In the genomic region with DNA sequence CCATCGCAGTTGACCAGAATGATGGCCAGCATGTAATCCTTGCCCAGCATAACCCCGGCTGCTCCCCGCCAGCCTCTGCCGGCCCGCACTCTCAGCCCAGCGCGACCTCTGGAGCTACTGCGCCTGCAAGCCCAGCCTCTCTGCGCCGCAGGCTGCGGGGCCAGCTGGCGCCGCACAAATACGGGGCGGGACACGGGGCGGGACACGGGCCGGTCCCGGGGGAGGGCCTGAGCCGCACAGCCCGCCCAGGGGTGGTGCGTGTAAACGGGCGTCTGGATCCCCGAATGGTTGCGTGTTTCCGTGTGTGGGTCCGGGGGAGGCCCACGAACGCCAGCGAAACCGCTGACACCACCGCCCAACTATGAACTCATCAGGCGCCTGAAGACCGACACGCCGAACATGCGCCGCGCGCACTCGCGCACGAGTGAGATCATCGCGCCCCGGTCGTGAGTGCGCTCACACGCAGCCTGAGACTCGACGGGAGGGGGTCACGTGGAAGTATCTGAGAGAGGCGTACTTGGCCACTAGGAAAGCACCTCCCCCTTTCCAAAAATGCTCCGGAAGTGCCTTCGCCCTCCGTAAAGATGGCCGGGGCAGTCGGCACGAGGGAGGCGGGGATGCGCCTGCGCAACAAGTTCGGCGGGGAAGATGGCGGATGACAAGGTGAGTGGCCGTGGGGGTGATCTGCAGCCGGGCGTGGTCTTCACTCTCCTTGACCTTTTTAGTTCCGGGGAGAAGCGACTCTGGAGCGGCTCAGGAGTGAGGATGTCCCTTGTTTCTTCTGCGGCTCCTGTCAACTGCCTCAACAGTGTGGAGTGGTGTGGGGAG, we compare ENCODE assay signal across 1 cellular context.
TF ChIP-seq lines count a peak whose summit lies in the region.

A gene with protein sequence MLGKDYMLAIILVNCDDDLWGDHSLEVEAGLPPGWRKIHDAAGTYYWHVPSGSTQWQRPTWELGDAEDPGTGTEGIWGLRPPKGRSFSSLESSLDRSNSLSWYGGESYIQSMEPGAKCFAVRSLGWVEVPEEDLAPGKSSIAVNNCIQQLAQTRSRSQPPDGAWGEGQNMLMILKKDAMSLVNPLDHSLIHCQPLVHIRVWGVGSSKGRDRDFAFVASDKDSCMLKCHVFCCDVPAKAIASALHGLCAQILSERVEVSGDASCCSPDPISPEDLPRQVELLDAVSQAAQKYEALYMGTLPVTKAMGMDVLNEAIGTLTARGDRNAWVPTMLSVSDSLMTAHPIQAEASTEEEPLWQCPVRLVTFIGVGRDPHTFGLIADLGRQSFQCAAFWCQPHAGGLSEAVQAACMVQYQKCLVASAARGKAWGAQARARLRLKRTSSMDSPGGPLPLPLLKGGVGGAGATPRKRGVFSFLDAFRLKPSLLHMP (minus strand): TSS at position 403 of the 828 bp plus-strand sequence. CDS start 353 bp downstream, at position 50.
A gene with protein sequence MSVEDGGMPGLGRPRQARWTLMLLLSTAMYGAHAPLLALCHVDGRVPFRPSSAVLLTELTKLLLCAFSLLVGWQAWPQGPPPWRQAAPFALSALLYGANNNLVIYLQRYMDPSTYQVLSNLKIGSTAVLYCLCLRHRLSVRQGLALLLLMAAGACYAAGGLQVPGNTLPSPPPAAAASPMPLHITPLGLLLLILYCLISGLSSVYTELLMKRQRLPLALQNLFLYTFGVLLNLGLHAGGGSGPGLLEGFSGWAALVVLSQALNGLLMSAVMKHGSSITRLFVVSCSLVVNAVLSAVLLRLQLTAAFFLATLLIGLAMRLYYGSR (plus strand): TSS at position 633 of the 828 bp plus-strand sequence. CDS start 2,342 bp downstream, outside the sequence.

TF ChIP-seq in HEK293, 187 proteins besides CTCF, POLR2A, EP300 and RAD21 (continued from another document and continues in another):
- TF ChIP-seq ZSCAN23 (tag by site-specific recombination; IDR thresholded peaks at IDR 0.05) (no peak), ZNF2 (tag by site-specific recombination; IDR thresholded peaks at IDR 0.05) (peak; percentile 85), ZNF416 (tag by site-specific recombination; IDR thresholded peaks at IDR 0.05) (no peak), KLF7 (tag by site-specific recombination; IDR thresholded peaks at IDR 0.05; ENCODE audit: borderline replicate concordance) (peak; percentile 24), ZNF138 (tag by site-specific recombination; IDR thresholded peaks at IDR 0.05; ENCODE audit: borderline replicate concordance) (no peak), ZBTB1 (tag by site-specific recombination; IDR thresholded peaks at IDR 0.05) (peak; percentile 84; the same call in 1 of the 2 replicates), ZNF626 (tag by site-specific recombination; IDR thresholded peaks at IDR 0.05) (no peak), ZNF335 (tag by site-specific recombination; conservative IDR thresholded peaks at IDR 0.05) (peak; percentile 97), ZNF184 (tag by site-specific recombination; IDR thresholded peaks at IDR 0.05) (0 out of 2 replicates have a peak, but pooled peaks have one; percentile 7), GLIS1 (tag by site-specific recombination; IDR thresholded peaks at IDR 0.05) (peak; percentile 89), ZSCAN16 (tag by site-specific recombination; IDR thresholded peaks at IDR 0.05) (0 out of 2 replicates have a peak, but pooled peaks have one; percentile 12), ZNF155 (tag by site-specific recombination; IDR thresholded peaks at IDR 0.05) (no peak), YY1 (tag by site-specific recombination; IDR thresholded peaks at IDR 0.05) (peak; percentile 97), ZNF433 (tag by site-specific recombination; IDR thresholded peaks at IDR 0.05; ENCODE audit: low read depth) (no peak), ZNF248 (tag by site-specific recombination; IDR thresholded peaks at IDR 0.05) (no peak), ZSCAN30 (tag by site-specific recombination; IDR thresholded peaks at IDR 0.05) (peak; percentile 90), WT1 (tag by site-specific recombination; IDR thresholded peaks at IDR 0.05) (peak; percentile 58), ZNF747 (tag by site-specific recombination; IDR thresholded peaks at IDR 0.05) (no peak), ZNF19 (tag by site-specific recombination; IDR thresholded peaks at IDR 0.05; ENCODE audit: low read depth) (no peak), HOXC10 (CRISPR knock-in tag; IDR thresholded peaks at IDR 0.05) (no peak), ZNF169 (tag by site-specific recombination; IDR thresholded peaks at IDR 0.05) (no peak), ZXDB (tag by site-specific recombination; IDR thresholded peaks at IDR 0.05) (peak; percentile 94), SP2 (tag by site-specific recombination; IDR thresholded peaks at IDR 0.05) (peak; percentile 94), ZNF830 (tag by site-specific recombination; IDR thresholded peaks at IDR 0.05; ENCODE audit: low read depth) (no peak), ZNF221 (tag by site-specific recombination; IDR thresholded peaks at IDR 0.05; ENCODE audit: borderline replicate concordance) (no peak), ZNF302 (tag by site-specific recombination; IDR thresholded peaks at IDR 0.05; ENCODE audit: low read depth) (no peak), ZNF426 (tag by site-specific recombination; IDR thresholded peaks at IDR 0.05) (no peak)
- TF ChIP-seq, protein P1, sequence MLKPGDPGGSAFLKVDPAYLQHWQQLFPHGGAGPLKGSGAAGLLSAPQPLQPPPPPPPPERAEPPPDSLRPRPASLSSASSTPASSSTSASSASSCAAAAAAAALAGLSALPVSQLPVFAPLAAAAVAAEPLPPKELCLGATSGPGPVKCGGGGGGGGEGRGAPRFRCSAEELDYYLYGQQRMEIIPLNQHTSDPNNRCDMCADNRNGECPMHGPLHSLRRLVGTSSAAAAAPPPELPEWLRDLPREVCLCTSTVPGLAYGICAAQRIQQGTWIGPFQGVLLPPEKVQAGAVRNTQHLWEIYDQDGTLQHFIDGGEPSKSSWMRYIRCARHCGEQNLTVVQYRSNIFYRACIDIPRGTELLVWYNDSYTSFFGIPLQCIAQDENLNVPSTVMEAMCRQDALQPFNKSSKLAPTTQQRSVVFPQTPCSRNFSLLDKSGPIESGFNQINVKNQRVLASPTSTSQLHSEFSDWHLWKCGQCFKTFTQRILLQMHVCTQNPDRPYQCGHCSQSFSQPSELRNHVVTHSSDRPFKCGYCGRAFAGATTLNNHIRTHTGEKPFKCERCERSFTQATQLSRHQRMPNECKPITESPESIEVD (tag by site-specific recombination; IDR thresholded peaks at IDR 0.05) = no peak
- TF ChIP-seq, protein P2, sequence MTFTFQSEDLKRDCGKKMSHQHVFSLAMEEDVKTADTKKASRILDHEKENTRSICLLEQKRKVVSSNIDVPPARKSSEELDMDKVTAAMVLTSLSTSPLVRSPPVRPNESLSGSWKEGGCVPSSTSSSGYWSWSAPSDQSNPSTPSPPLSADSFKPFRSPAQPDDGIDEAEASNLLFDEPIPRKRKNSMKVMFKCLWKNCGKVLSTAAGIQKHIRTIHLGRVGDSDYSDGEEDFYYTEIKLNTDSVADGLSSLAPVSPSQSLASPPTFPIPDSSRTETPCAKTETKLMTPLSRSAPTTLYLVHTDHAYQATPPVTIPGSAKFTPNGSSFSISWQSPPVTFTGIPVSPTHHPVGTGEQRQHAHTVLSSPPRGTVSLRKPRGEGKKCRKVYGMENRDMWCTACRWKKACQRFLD (tag by site-specific recombination; IDR thresholded peaks at IDR 0.05) = no peak
- TF ChIP-seq, protein P3, sequence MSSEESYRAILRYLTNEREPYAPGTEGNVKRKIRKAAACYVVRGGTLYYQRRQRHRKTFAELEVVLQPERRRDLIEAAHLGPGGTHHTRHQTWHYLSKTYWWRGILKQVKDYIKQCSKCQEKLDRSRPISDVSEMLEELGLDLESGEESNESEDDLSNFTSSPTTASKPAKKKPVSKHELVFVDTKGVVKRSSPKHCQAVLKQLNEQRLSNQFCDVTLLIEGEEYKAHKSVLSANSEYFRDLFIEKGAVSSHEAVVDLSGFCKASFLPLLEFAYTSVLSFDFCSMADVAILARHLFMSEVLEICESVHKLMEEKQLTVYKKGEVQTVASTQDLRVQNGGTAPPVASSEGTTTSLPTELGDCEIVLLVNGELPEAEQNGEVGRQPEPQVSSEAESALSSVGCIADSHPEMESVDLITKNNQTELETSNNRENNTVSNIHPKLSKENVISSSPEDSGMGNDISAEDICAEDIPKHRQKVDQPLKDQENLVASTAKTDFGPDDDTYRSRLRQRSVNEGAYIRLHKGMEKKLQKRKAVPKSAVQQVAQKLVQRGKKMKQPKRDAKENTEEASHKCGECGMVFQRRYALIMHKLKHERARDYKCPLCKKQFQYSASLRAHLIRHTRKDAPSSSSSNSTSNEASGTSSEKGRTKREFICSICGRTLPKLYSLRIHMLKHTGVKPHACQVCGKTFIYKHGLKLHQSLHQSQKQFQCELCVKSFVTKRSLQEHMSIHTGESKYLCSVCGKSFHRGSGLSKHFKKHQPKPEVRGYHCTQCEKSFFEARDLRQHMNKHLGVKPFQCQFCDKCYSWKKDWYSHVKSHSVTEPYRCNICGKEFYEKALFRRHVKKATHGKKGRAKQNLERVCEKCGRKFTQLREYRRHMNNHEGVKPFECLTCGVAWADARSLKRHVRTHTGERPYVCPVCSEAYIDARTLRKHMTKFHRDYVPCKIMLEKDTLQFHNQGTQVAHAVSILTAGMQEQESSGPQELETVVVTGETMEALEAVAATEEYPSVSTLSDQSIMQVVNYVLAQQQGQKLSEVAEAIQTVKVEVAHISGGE (tag by site-specific recombination; conservative IDR thresholded peaks at IDR 0.05; ENCODE audit: low read depth) = peak; percentile 49
- TF ChIP-seq, protein P4, sequence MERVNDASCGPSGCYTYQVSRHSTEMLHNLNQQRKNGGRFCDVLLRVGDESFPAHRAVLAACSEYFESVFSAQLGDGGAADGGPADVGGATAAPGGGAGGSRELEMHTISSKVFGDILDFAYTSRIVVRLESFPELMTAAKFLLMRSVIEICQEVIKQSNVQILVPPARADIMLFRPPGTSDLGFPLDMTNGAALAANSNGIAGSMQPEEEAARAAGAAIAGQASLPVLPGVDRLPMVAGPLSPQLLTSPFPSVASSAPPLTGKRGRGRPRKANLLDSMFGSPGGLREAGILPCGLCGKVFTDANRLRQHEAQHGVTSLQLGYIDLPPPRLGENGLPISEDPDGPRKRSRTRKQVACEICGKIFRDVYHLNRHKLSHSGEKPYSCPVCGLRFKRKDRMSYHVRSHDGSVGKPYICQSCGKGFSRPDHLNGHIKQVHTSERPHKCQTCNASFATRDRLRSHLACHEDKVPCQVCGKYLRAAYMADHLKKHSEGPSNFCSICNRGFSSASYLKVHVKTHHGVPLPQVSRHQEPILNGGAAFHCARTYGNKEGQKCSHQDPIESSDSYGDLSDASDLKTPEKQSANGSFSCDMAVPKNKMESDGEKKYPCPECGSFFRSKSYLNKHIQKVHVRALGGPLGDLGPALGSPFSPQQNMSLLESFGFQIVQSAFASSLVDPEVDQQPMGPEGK (tag by site-specific recombination; IDR thresholded peaks at IDR 0.05) = peak; percentile 86
- TF ChIP-seq, protein P5, sequence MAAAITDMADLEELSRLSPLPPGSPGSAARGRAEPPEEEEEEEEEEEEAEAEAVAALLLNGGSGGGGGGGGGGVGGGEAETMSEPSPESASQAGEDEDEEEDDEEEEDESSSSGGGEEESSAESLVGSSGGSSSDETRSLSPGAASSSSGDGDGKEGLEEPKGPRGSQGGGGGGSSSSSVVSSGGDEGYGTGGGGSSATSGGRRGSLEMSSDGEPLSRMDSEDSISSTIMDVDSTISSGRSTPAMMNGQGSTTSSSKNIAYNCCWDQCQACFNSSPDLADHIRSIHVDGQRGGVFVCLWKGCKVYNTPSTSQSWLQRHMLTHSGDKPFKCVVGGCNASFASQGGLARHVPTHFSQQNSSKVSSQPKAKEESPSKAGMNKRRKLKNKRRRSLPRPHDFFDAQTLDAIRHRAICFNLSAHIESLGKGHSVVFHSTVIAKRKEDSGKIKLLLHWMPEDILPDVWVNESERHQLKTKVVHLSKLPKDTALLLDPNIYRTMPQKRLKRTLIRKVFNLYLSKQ (tag by site-specific recombination; IDR thresholded peaks at IDR 0.05; ENCODE audit: borderline replicate concordance) = no peak
- TF ChIP-seq, protein P6, sequence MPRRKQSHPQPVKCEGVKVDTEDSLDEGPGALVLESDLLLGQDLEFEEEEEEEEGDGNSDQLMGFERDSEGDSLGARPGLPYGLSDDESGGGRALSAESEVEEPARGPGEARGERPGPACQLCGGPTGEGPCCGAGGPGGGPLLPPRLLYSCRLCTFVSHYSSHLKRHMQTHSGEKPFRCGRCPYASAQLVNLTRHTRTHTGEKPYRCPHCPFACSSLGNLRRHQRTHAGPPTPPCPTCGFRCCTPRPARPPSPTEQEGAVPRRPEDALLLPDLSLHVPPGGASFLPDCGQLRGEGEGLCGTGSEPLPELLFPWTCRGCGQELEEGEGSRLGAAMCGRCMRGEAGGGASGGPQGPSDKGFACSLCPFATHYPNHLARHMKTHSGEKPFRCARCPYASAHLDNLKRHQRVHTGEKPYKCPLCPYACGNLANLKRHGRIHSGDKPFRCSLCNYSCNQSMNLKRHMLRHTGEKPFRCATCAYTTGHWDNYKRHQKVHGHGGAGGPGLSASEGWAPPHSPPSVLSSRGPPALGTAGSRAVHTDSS (tag by site-specific recombination; IDR thresholded peaks at IDR 0.05) = no peak
- TF ChIP-seq, protein P7, sequence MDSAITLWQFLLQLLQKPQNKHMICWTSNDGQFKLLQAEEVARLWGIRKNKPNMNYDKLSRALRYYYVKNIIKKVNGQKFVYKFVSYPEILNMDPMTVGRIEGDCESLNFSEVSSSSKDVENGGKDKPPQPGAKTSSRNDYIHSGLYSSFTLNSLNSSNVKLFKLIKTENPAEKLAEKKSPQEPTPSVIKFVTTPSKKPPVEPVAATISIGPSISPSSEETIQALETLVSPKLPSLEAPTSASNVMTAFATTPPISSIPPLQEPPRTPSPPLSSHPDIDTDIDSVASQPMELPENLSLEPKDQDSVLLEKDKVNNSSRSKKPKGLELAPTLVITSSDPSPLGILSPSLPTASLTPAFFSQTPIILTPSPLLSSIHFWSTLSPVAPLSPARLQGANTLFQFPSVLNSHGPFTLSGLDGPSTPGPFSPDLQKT (IDR thresholded peaks at IDR 0.05; ENCODE audit: borderline replicate concordance, low read depth, low read length) = peak; percentile 82; the same call in 1 of the 2 replicates
- TF ChIP-seq, protein P8, sequence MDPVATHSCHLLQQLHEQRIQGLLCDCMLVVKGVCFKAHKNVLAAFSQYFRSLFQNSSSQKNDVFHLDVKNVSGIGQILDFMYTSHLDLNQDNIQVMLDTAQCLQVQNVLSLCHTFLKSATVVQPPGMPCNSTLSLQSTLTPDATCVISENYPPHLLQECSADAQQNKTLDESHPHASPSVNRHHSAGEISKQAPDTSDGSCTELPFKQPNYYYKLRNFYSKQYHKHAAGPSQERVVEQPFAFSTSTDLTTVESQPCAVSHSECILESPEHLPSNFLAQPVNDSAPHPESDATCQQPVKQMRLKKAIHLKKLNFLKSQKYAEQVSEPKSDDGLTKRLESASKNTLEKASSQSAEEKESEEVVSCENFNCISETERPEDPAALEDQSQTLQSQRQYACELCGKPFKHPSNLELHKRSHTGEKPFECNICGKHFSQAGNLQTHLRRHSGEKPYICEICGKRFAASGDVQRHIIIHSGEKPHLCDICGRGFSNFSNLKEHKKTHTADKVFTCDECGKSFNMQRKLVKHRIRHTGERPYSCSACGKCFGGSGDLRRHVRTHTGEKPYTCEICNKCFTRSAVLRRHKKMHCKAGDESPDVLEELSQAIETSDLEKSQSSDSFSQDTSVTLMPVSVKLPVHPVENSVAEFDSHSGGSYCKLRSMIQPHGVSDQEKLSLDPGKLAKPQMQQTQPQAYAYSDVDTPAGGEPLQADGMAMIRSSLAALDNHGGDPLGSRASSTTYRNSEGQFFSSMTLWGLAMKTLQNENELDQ (tag by site-specific recombination; IDR thresholded peaks at IDR 0.05; ENCODE audit: low read depth) = no peak
